11 cellular contexts compared by ENCODE assay signal in genomic region chr3:49471856-49472495, GRCh38. TPM values are rescaled to one million over a fixed set of nuclear protein-coding genes. Genes with fewer than 3 reads are reported as not detected.
DNase-seq lines count a peak whose midpoint lies in the region; ATAC-seq and TF ChIP-seq lines count a peak whose summit lies in the region.
"Had no signal": no experiment of that assay in that cellular context is flagged by ENCODE, and none has a peak within 500 bp of the region (broad histone marks: within the 10 kb centered on the region; RNA-seq: fewer than 3 reads in every experiment).

No MANE protein-coding gene starts in this region.

- H3K9me3 Mint-ChIP-seq in activated naive CD8-positive, alpha-beta T cell treated with anti-CD3 and anti-CD28 coated beads, Interleukin-2, amount 10 ng/mL, durations not matched to agents 7 days and 5 days = no peaks in the 10 kb centered on the region
- H3K9me3 Mint-ChIP-seq in immature natural killer cell = no peaks in the 10 kb centered on the region

- H3K27ac ChIP-seq in SK-N-SH (ENCODE audit: low read depth in 2 of 2, low read length in 1 of 2) (no peak overlapping the region), stomach (peak overlapping the region in 4 of 5 donors; percentile 96 to 99 (median 96))

- TF ChIP-seq CTCF in SK-N-SH (IDR thresholded peaks at IDR 0.05) (no peak), stomach (IDR thresholded peaks at IDR 0.05) (no peak)

- 91% methylated on average over 6 of the region's 6 CpGs for WGBS in SK-N-SH (ENCODE audit: low lambda C conversion rate)
- WGBS in stomach, 5 donors = 59 to 68% (median 61%) methylated on average over 6 of the region's 6 CpGs

- H3K9me3 ChIP-seq in SK-N-SH = no peaks in the 10 kb centered on the region
- no peaks in the 10 kb centered on the region for H3K9me3 ChIP-seq in stomach

- DNase-seq in SK-N-SH (no peak), immature natural killer cell (no peak), stomach (no peak), NCI-H82 (lab: John Stamatoyannopoulos, UW) (no peak)
- DNase-seq in activated naive CD8-positive, alpha-beta T cell treated with anti-CD3 and anti-CD28 coated beads, Interleukin-2, amount 10 ng/mL, durations not matched to agents 7 days and 5 days = no peak
- DNase-seq: 8988T, amniotic stem cell, NCI-H226 had no signal

- no peak for TF ChIP-seq EP300 in SK-N-SH (IDR thresholded peaks at IDR 0.05; ENCODE audit: borderline replicate concordance in 1 of 2, low read depth in 1 of 2, low read length in 1 of 2)
- TF ChIP-seq EP300 in stomach (IDR thresholded peaks at IDR 0.05) = no peak

- no peak overlapping the region for H2AFZ ChIP-seq in SK-N-SH (ENCODE audit: low read depth)

- H3K4me3 ChIP-seq in SK-N-SH (ENCODE audit: low read depth in 2 of 2, low read length in 1 of 2) (peak overlapping the region in 1 of 2 experiments; percentile 75; a peak in 2 of 4 replicates), stomach (peak overlapping the region; percentile 67 to 79 (median 74))

- ATAC-seq in SK-N-SH treated with all-trans-retinoic acid at 6 μM for 48 hours (no peak), HG02642 (IDR thresholded peaks at IDR 0.05; ENCODE audit: poor library complexity, unreplicated experiment) (no peak), GM21576 (IDR thresholded peaks at IDR 0.05; ENCODE audit: unreplicated experiment) (no peak)
- no peak for ATAC-seq in activated naive CD8-positive, alpha-beta T cell treated with anti-CD3 and anti-CD28 coated beads, Interleukin-2, amount 10 ng/mL, durations not matched to agents 7 days and 5 days (ENCODE audit: low read depth)

- no peaks in the 10 kb centered on the region for H3K27me3 Mint-ChIP-seq in activated naive CD8-positive, alpha-beta T cell treated with anti-CD3 and anti-CD28 coated beads, Interleukin-2, amount 10 ng/mL, durations not matched to agents 7 days and 5 days
- H3K27me3 Mint-ChIP-seq in immature natural killer cell (ENCODE audit: low read depth in 3 of 3) = peaks cover 1 to 5% (median 2%) of the 10 kb centered on the region in 3 donors

- H3K27me3 ChIP-seq in SK-N-SH (ENCODE audit: insufficient read depth) = no peaks in the 10 kb centered on the region
- no peaks in the 10 kb centered on the region for H3K27me3 ChIP-seq in stomach

- no peaks in the 10 kb centered on the region for H3K9me2 ChIP-seq in SK-N-SH

- H4K20me1 ChIP-seq in SK-N-SH (ENCODE audit: insufficient read depth) = peaks cover 6% of the 10 kb centered on the region; the same call in 1 of the 2 replicates

- TF ChIP-seq RAD21 in SK-N-SH (IDR thresholded peaks at IDR 0.05; ENCODE audit: low read length) = no peak

- peaks cover 35% of the 10 kb centered on the region for H3F3A ChIP-seq in SK-N-SH (replicated peaks; ENCODE audit: insufficient read depth)

- peaks cover 33% of the 10 kb centered on the region for H3K4me1 Mint-ChIP-seq in activated naive CD8-positive, alpha-beta T cell treated with anti-CD3 and anti-CD28 coated beads, Interleukin-2, amount 10 ng/mL, durations not matched to agents 7 days and 5 days
- H3K4me1 Mint-ChIP-seq in immature natural killer cell = peaks cover 39 to 41% of the 10 kb centered on the region in 2 donors

- POLR2A ChIA-PET in SK-N-SH (lab: Yijun Ruan, JAX) = interaction anchor here (1.4 kb wide), 1 partner anchor 132 kb away, joined by 3 read pairs; the partner anchor contains the start of gene USP4
- POLR2A ChIA-PET in activated naive CD8-positive, alpha-beta T cell treated with anti-CD3 and anti-CD28 coated beads, Interleukin-2, amount 10 ng/mL, durations not matched to agents 7 days and 5 days (lab: Charles Lee) = interaction anchor here (0.6 kb wide), 1 partner anchor 375 kb away, joined by 3 read pairs; no protein-coding TSS in a partner anchor

- TF ChIP-seq POLR2A in stomach (IDR thresholded peaks at IDR 0.05) = no peak

- H3K9ac ChIP-seq in SK-N-SH = peak overlapping the region; percentile 82

- H3K4me1 ChIP-seq in SK-N-SH (ENCODE audit: control insufficient read depth in 1 of 2, insufficient read depth in 2 of 2, low read depth in 1 of 2, low read length in 1 of 2) (peaks cover 13 to 16% of the 10 kb centered on the region in 2 experiments; a peak in 2 of 4 replicates), stomach (peaks cover 32 to 71% (median 61%) of the 10 kb centered on the region in 4 donors)

- peaks cover 27% of the 10 kb centered on the region for H3K36me3 Mint-ChIP-seq in activated naive CD8-positive, alpha-beta T cell treated with anti-CD3 and anti-CD28 coated beads, Interleukin-2, amount 10 ng/mL, durations not matched to agents 7 days and 5 days
- H3K36me3 Mint-ChIP-seq in immature natural killer cell = peaks cover 0 to 5% (median 3%) of the 10 kb centered on the region in 3 donors

- H3K4me3 Mint-ChIP-seq in activated naive CD8-positive, alpha-beta T cell treated with anti-CD3 and anti-CD28 coated beads, Interleukin-2, amount 10 ng/mL, durations not matched to agents 7 days and 5 days = peak overlapping the region; percentile 88
- peak overlapping the region in 4 of 5 donors; percentile 30 to 91 (median 88) for H3K4me3 Mint-ChIP-seq in immature natural killer cell

- intact Hi-C loops in stomach (cut with DNase I; ENCODE audit: low total_unique reads) = no loop called here

- peak overlapping the region; percentile 87 for H3K4me2 ChIP-seq in SK-N-SH

- H3K79me2 ChIP-seq in SK-N-SH (ENCODE audit: insufficient read depth) = peaks cover 57% of the 10 kb centered on the region

- H3K27ac Mint-ChIP-seq in activated naive CD8-positive, alpha-beta T cell treated with anti-CD3 and anti-CD28 coated beads, Interleukin-2, amount 10 ng/mL, durations not matched to agents 7 days and 5 days = no peak overlapping the region
- H3K27ac Mint-ChIP-seq in immature natural killer cell = peak overlapping the region in 3 of 6 donors; percentile 58 to 93 (median 87)

- H3K36me3 ChIP-seq in SK-N-SH (replicated peaks in 1 of 2; ENCODE audit: control insufficient read depth in 1 of 2, insufficient read depth in 2 of 2, low read length in 1 of 2) = no peaks in the 10 kb centered on the region
- H3K36me3 ChIP-seq in stomach = peaks cover under 1 to 22% (median 3%) of the 10 kb centered on the region in 4 donors

- CTCF ChIA-PET in SK-N-SH (lab: Yijun Ruan, JAX) = no interaction called here

TF ChIP-seq in SK-N-SH, 30 proteins besides CTCF, POLR2A, EP300 and RAD21 (continues in another document):
- TF ChIP-seq POLR2AphosphoS5 (IDR thresholded peaks at IDR 0.05; ENCODE audit: low read depth, low read length) (no peak), CHD2 (IDR thresholded peaks at IDR 0.05; ENCODE audit: low read length, partially characterized antibody) (no peak), MEF2A (IDR thresholded peaks at IDR 0.05; ENCODE audit: borderline replicate concordance, low read depth) (no peak), YY1 (IDR thresholded peaks at IDR 0.05; ENCODE audit: low read depth) (no peak), MAX (IDR thresholded peaks at IDR 0.05; ENCODE audit: low read depth) (no peak)

TF ChIP-seq in SK-N-SH treated with all-trans-retinoic acid at 6 μM for 48 hours, 23 proteins besides CTCF, POLR2A, EP300 and RAD21 (continues in another document):
- TF ChIP-seq TCF4 (CRISPR knock-in tag; IDR thresholded peaks at IDR 0.05; ENCODE audit: borderline replicate concordance) = no peak
- no peak for TF ChIP-seq ZNF8 (CRISPR knock-in tag; IDR thresholded peaks at IDR 0.05)
- TF ChIP-seq PPARA (CRISPR knock-in tag; IDR thresholded peaks at IDR 0.05; ENCODE audit: borderline replicate concordance) = no peak
- no peak for TF ChIP-seq SNAI2 (CRISPR knock-in tag; IDR thresholded peaks at IDR 0.05)

RNA-seq across cellular contexts. Expression of gene DAG1, which starts 1.9 kb away (rescaled TPM):
- polyA plus RNA-seq in SK-N-SH (2012; rRNA removed) (50.2 and 54.4 TPM in 2 replicates), immature natural killer cell (1 to 10 TPM; 3.2 to 6.0 (median 3.7) TPM), stomach (10 to 100 TPM in 2 of 3 donors, 1 to 10 TPM in 1; 4.1 to 21.9 (median 13.1) TPM)
- 32.6 and 48.4 TPM in 2 replicates for polyA plus RNA-seq in SK-N-SH (2012; cell fraction: cytosol; rRNA removed)
- 33.9 and 54.3 TPM in 2 replicates for polyA plus RNA-seq in SK-N-SH (2012; cell fraction: nucleus; rRNA removed)
- 10 to 100 TPM; 14.1 to 17.5 TPM for total RNA-seq in activated naive CD8-positive, alpha-beta T cell treated with anti-CD3 and anti-CD28 coated beads, Interleukin-2, amount 10 ng/mL, durations not matched to agents 7 days and 5 days
- 100 to 1,000 TPM in 1 of 5 donors, 10 to 100 TPM in 4; 29.8 to 144 (median 67.5) TPM for total RNA-seq in stomach

RNA-seq across cellular contexts. Expression of gene NICN1, which starts 42.9 kb away (rescaled TPM):
- polyA plus RNA-seq in SK-N-SH (2012; rRNA removed) (38.7 and 56.8 TPM in 2 replicates), immature natural killer cell (10 to 100 TPM in 1 of 3 donors, 1 to 10 TPM in 2; 3.2 to 11.9 (median 4.2) TPM), stomach (1 to 10 TPM; 3.5 to 7.3 (median 4.5) TPM)
- polyA plus RNA-seq in SK-N-SH (2012; cell fraction: cytosol; rRNA removed) = 7.4 and 9.3 TPM in 2 replicates
- polyA plus RNA-seq in SK-N-SH (2012; cell fraction: nucleus; rRNA removed) = 501 and 625 TPM in 2 replicates
- total RNA-seq in activated naive CD8-positive, alpha-beta T cell treated with anti-CD3 and anti-CD28 coated beads, Interleukin-2, amount 10 ng/mL, durations not matched to agents 7 days and 5 days = 10 to 100 TPM; 25.6 to 32.7 TPM
- total RNA-seq in stomach = 10 to 100 TPM in 3 of 5 donors, 1 to 10 TPM in 2; 2.3 to 19.7 (median 10.6) TPM

RNA-seq across cellular contexts. Expression of gene AMT, which starts 49.7 kb away (rescaled TPM):
- polyA plus RNA-seq in SK-N-SH (2012; rRNA removed) (17.6 and 21.3 TPM in 2 replicates), immature natural killer cell (1 to 10 TPM; 2.9 to 8.2 (median 4.8) TPM), stomach (10 to 100 TPM in 1 of 3 donors, 1 to 10 TPM in 2; 6.9 to 15.0 (median 8.4) TPM)
- polyA plus RNA-seq in SK-N-SH (2012; cell fraction: cytosol; rRNA removed) = 1.0 and 2.1 TPM in 2 replicates
- polyA plus RNA-seq in SK-N-SH (2012; cell fraction: nucleus; rRNA removed) = 185 and 225 TPM in 2 replicates
- total RNA-seq in activated naive CD8-positive, alpha-beta T cell treated with anti-CD3 and anti-CD28 coated beads, Interleukin-2, amount 10 ng/mL, durations not matched to agents 7 days and 5 days = 10 to 100 TPM; 10.0 to 10.3 TPM
- 10 to 100 TPM in 4 of 5 donors, 1 to 10 TPM in 1; 4.5 to 27.8 (median 14.7) TPM for total RNA-seq in stomach

RNA-seq across cellular contexts. Expression of gene TCTA, which starts 59.8 kb away (rescaled TPM):
- 42.1 and 57.5 TPM in 2 replicates for polyA plus RNA-seq in SK-N-SH (2012; rRNA removed)
- 37.9 and 47.3 TPM in 2 replicates for polyA plus RNA-seq in SK-N-SH (2012; cell fraction: cytosol; rRNA removed)
- 26.5 and 29.9 TPM in 2 replicates for polyA plus RNA-seq in SK-N-SH (2012; cell fraction: nucleus; rRNA removed)
- 10 to 100 TPM; 30.3 TPM for total RNA-seq in activated naive CD8-positive, alpha-beta T cell treated with anti-CD3 and anti-CD28 coated beads, Interleukin-2, amount 10 ng/mL, durations not matched to agents 7 days and 5 days
- 10 to 100 TPM; 57.3 to 86.2 (median 62.6) TPM for polyA plus RNA-seq in immature natural killer cell
- 10 to 100 TPM in 4 of 5 donors, not detected in 1; 10.3 to 39.8 (median 18.4) TPM for total RNA-seq in stomach
- polyA plus RNA-seq in stomach = 10 to 100 TPM; 18.3 to 31.2 (median 22.1) TPM

Comparison
In these comparisons a context has a peak if more than half of its experiments do, and no peak if none do; other contexts are left out.
1. H3K27ac ChIP-seq: peak in stomach (4 of 5); none in SK-N-SH (0 of 2).